In genomic region chr22:38442967-38443674, GRCh38 we compare ENCODE assay signal across 25 cellular contexts. TPM values are rescaled to one million over a fixed set of nuclear protein-coding genes. Genes with fewer than 3 reads are reported as not detected.
A peak's percentile ranks its signal among the peaks of the same experiment; 100 is the strongest.
DNase-seq lines count a peak whose midpoint lies in the region; ATAC-seq and TF ChIP-seq lines count a peak whose summit lies in the region.
"Had no signal": no experiment of that assay in that cellular context is flagged by ENCODE, and none has a peak within 500 bp of the region (broad histone marks: within the 10 kb centered on the region; RNA-seq: fewer than 3 reads in every experiment).

No MANE protein-coding gene starts in this region.

- no peaks in the 10 kb centered on the region for H4K20me1 ChIP-seq in HCT116 (ENCODE audit: insufficient read depth)

- H3K4me1 ChIP-seq in HCT116 (ENCODE audit: control insufficient read depth in 1 of 2, insufficient read depth in 2 of 2, low read length in 2 of 2) (no peaks in the 10 kb centered on the region), left ventricle myocardium inferior (peaks cover 43% of the 10 kb centered on the region), trophoblast cell (ENCODE audit: control insufficient read depth in 1 of 2, insufficient read depth in 2 of 2, low read length in 2 of 2) (no peaks in the 10 kb centered on the region), tibial artery (no peaks in the 10 kb centered on the region)
- H3K4me1 ChIP-seq: stomach, transverse colon had no signal

- CTCF ChIA-PET in HCT116 (lab: Charles Lee): no interaction called here

- H2AK5ac ChIP-seq in trophoblast cell (ENCODE audit: low read length): no peak overlapping the region

- H4K12ac ChIP-seq in trophoblast cell (ENCODE audit: low read depth, low read length): no peak overlapping the region

- no peaks in the 10 kb centered on the region for H3K27me3 ChIP-seq in HCT116 (ENCODE audit: insufficient read depth, low read length)
- peaks cover 64% of the 10 kb centered on the region for H3K27me3 ChIP-seq in left ventricle myocardium inferior (ENCODE audit: low read depth)
- no peaks in the 10 kb centered on the region for H3K27me3 ChIP-seq in trophoblast cell (ENCODE audit: insufficient read depth, low read length)
- H3K27me3 ChIP-seq in tibial artery: peaks cover 0 to 61% of the 10 kb centered on the region in 2 donors

- no peak overlapping the region for H3K23ac ChIP-seq in trophoblast cell (ENCODE audit: low read length)

- intact Hi-C loops in HCT116 (cut with micrococcal nuclease) (no loop called here), left ventricle myocardium inferior (cut with micrococcal nuclease) (no loop called here), tibial artery (cut with DNase I; ENCODE audit: low total_unique reads) (no loop called here)

- H3K18ac ChIP-seq in trophoblast cell (ENCODE audit: low read length): no peak overlapping the region

- H2BK12ac ChIP-seq in trophoblast cell (ENCODE audit: low read length): no peak overlapping the region

- no peak for TF ChIP-seq CTCF in HCT116 (IDR thresholded peaks at IDR 0.05 in 2 of 3, conservative IDR thresholded peaks at IDR 0.05 in 1 of 3; ENCODE audit: borderline replicate concordance in 1 of 3, insufficient read depth in 1 of 3, low read depth in 2 of 3, low read length in 2 of 3)
- TF ChIP-seq CTCF in left ventricle myocardium inferior (IDR thresholded peaks at IDR 0.05; ENCODE audit: borderline replicate concordance): no peak
- no peak for TF ChIP-seq CTCF in tibial artery (IDR thresholded peaks at IDR 0.05)

- H3K36me3 ChIP-seq in HCT116 (ENCODE audit: control insufficient read depth in 1 of 2, insufficient read depth in 2 of 2, low read length in 2 of 2) (no peaks in the 10 kb centered on the region), left ventricle myocardium inferior (no peaks in the 10 kb centered on the region), trophoblast cell (ENCODE audit: control insufficient read depth in 1 of 2, insufficient read depth in 2 of 2, low read length in 2 of 2) (no peaks in the 10 kb centered on the region), tibial artery (no peaks in the 10 kb centered on the region)
- H3K36me3 ChIP-seq: stomach, transverse colon had no signal

- H2BK5ac ChIP-seq in trophoblast cell (ENCODE audit: low read depth, low read length, poor library complexity): no peak overlapping the region

- POLR2A ChIA-PET in HCT116 (lab: Charles Lee): no interaction called here

- H3K14ac ChIP-seq in trophoblast cell (ENCODE audit: low read length): no peak overlapping the region

- no peaks in the 10 kb centered on the region for H3K9me2 ChIP-seq in HCT116 (ENCODE audit: insufficient read depth)

- H2AFZ ChIP-seq in HCT116 (ENCODE audit: low read depth, low read length, poor library complexity, severe bottlenecking) (no peak overlapping the region), trophoblast cell (ENCODE audit: insufficient read depth, low read length, poor library complexity) (no peak overlapping the region)
- H2AFZ ChIP-seq: GM23338 had no signal

- no peak overlapping the region for H4K91ac ChIP-seq in trophoblast cell (ENCODE audit: low read depth, low read length)

- no peaks in the 10 kb centered on the region for H3K79me1 ChIP-seq in trophoblast cell (ENCODE audit: low read length)

- TF ChIP-seq POLR2A in HCT116 (IDR thresholded peaks at IDR 0.05; ENCODE audit: borderline replicate concordance, extremely low read depth, insufficient read depth, insufficient read length): no peak

- H3K9me3 ChIP-seq in HCT116 (ENCODE audit: control insufficient read depth in 1 of 2, insufficient read depth in 1 of 2, low read depth in 1 of 2, low read length in 2 of 2) (no peaks in the 10 kb centered on the region), left ventricle myocardium inferior (replicated peaks) (no peaks in the 10 kb centered on the region), trophoblast cell (ENCODE audit: insufficient read depth, low read depth, low read length) (peaks cover 5% of the 10 kb centered on the region), tibial artery (no peaks in the 10 kb centered on the region)
- H3K9me3 ChIP-seq: stomach, transverse colon had no signal

- ATAC-seq in HCT116: 0 out of 2 replicates have a peak, but pooled peaks have one; percentile 6
- ATAC-seq: GM23338 had no signal

- H3K4me3 ChIP-seq in HCT116 (replicated peaks in 1 of 2; ENCODE audit: low read depth in 1 of 2, low read length in 2 of 2): no peak overlapping the region
- H3K4me3 ChIP-seq in left ventricle myocardium inferior: no peak overlapping the region
- peak overlapping the region; percentile 30 for H3K4me3 ChIP-seq in trophoblast cell (ENCODE audit: low read depth, low read length)
- H3K4me3 ChIP-seq in tibial artery: no peak overlapping the region
- H3K4me3 ChIP-seq: GM23338, lung, stomach, transverse colon had no signal

- H3K9ac ChIP-seq in HCT116 (ENCODE audit: low read length) (no peak overlapping the region), trophoblast cell (ENCODE audit: low read length) (no peak overlapping the region)

- no peak overlapping the region for H2BK120ac ChIP-seq in trophoblast cell (ENCODE audit: insufficient read depth, low read length, poor library complexity)

- RAD21 ChIA-PET in HCT116 (lab: Charles Lee; ENCODE audit: low non-redundant PET in 1 of 2, low total read pairs in 2 of 2, uncharacterized antibody in 2 of 2, unreplicated experiment in 2 of 2): no interaction called here

- no peaks in the 10 kb centered on the region for H3K79me2 ChIP-seq in HCT116 (ENCODE audit: insufficient read depth, low read length)
- H3K79me2 ChIP-seq in trophoblast cell (ENCODE audit: control insufficient read depth, insufficient read depth, low read length, poor library complexity): no peaks in the 10 kb centered on the region

- H4K8ac ChIP-seq in trophoblast cell (ENCODE audit: low read depth, low read length): no peak overlapping the region

- no peak overlapping the region for H3K27ac ChIP-seq in HCT116 (ENCODE audit: low read depth, low read length)
- peak overlapping the region; percentile 5 for H3K27ac ChIP-seq in caudate nucleus (ENCODE audit: low read depth, low read length)
- peak overlapping the region; percentile 92 for H3K27ac ChIP-seq in left ventricle myocardium inferior (replicated peaks)
- no peak overlapping the region for H3K27ac ChIP-seq in trophoblast cell (ENCODE audit: low read depth, low read length)
- no peak overlapping the region for H3K27ac ChIP-seq in tibial artery
- H3K27ac ChIP-seq: stomach, transverse colon had no signal

- WGBS in trophoblast cell (ENCODE audit: extremely low coverage, insufficient coverage, insufficient read length): no CpG with 5 or more reads among the region's 13 CpGs

- H3K4ac ChIP-seq in trophoblast cell (ENCODE audit: low read depth, low read length): no peak overlapping the region

- H3K4me2 ChIP-seq in HCT116 (ENCODE audit: low read length) (no peak overlapping the region), trophoblast cell (ENCODE audit: low read length) (no peak overlapping the region)
- H3K4me2 ChIP-seq: GM23338 had no signal

- BruUV-seq in HCT116 (replicated peaks; lab: Mats Ljungman, UMichigan): no TSS peak

- no peak for TF ChIP-seq RAD21 in HCT116 (IDR thresholded peaks at IDR 0.05; ENCODE audit: low read depth)

- DNase-seq in HCT116 (ENCODE audit: low read depth, low spot score): no peak
- no peak for DNase-seq in caudate nucleus (lab: John Stamatoyannopoulos, UW)
- peak; percentile 67 for DNase-seq in left ventricle myocardium inferior
- no peak for DNase-seq in trophoblast cell
- no peak for DNase-seq in hypothalamus (lab: John Stamatoyannopoulos, UW)
- DNase-seq in NCI-H187 (lab: John Stamatoyannopoulos, UW): no peak
- DNase-seq in stimulated activated CD4-positive, alpha-beta T cell treated with anti-CD3 and anti-CD28 coated beads, Interleukin-4, amount 100 ng/mL, for 4 hours: no peak
- no peak for DNase-seq in tibial artery
- DNase-seq: activated CD4-positive, alpha-beta T cell treated with anti-CD3 and anti-CD28 coated beads, Interleukin-2, amount 50 U/mL, for 48 hours; activated CD8-positive, alpha-beta memory T cell treated with anti-CD3 and anti-CD28 coated beads, Interleukin-2, amount 50 U/mL, for 4 hours; CD4-positive, alpha-beta T cell; DMS153; GDM1; NCI-H1092; NCI-H1930; NCI-H226; NCI-H774; posterior cingulate gyrus; stomach; T-helper 9 cell; transverse colon had no signal

TF ChIP-seq in HCT116, 20 proteins besides CTCF, POLR2A, EP300 and RAD21:
- TF ChIP-seq EZH2 (IDR thresholded peaks at IDR 0.05) (no peak), POLR2AphosphoS5 (IDR thresholded peaks at IDR 0.05; ENCODE audit: low read depth, low read length) (no peak), SIN3A (IDR thresholded peaks at IDR 0.05; ENCODE audit: low read depth) (no peak), CBX3 (IDR thresholded peaks at IDR 0.05; ENCODE audit: low read depth) (no peak)

RNA-seq across cellular contexts. Expression of gene KCNJ4, which starts 11.9 kb away (rescaled TPM):
- not detected for total RNA-seq in HCT116 (2021; ENCODE audit: unreplicated experiment)
- polyA plus RNA-seq in HCT116 (2012): 0.02 and 0.05 TPM in 2 replicates
- 45.7 TPM for total RNA-seq in left ventricle myocardium inferior
- polyA plus RNA-seq in trophoblast cell (2013): 0.05 and 0.08 TPM in 2 replicates
- total RNA-seq: CD4-positive, alpha-beta T cell; LHCN-M2; lung; OCI-LY7; stomach; transverse colon had no signal
- polyA plus RNA-seq: lung, stomach had no signal

RNA-seq across cellular contexts. Expression of gene KDELR3, which starts 24.8 kb away (rescaled TPM):
- total RNA-seq in HCT116 (2021; ENCODE audit: unreplicated experiment): 33.1 TPM
- 29.9 and 33.2 TPM in 2 replicates for polyA plus RNA-seq in HCT116 (2012)
- total RNA-seq in left ventricle myocardium inferior: 6.0 TPM
- polyA plus RNA-seq in trophoblast cell (2013): 41.5 TPM in 2 replicates
- total RNA-seq: CD4-positive, alpha-beta T cell; OCI-LY7 had no signal

Comparison
In these comparisons a context has a peak if more than half of its experiments do, and no peak if none do; other contexts are left out.
1. H3K27ac ChIP-seq: peak in caudate nucleus (single experiment) and left ventricle myocardium inferior (single experiment); none in HCT116 (single experiment), trophoblast cell (single experiment) and tibial artery (0 of 2).
2. RNA of gene KCNJ4, which starts 11.9 kb away (total RNA-seq): 45.7 TPM in left ventricle myocardium inferior (single experiment); not detected in HCT116 (single experiment); every median in the first group is over 10 times any median in the second.